Comparison of ENCODE assay signal across 24 cellular contexts in the genomic region with DNA sequence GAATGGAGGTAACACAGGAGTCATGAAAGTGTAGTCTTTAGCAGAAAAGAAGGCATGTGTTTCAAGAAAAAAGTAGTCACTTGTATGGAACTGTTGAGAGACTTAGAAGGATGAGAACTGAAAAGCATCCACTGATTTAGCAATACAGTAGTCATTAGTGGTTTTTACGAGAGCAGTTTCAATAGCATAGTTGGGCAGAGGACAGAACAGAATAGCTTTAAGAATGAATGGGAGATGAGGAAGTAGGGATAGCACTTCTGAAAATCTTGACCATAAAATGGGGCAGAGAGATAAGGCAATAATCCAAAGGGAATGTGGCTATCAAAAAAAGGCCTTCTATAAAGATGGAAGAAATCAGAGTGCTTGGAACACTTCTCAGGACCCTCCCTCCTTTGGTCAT.
DNase-seq lines count a peak whose midpoint lies in the region; ATAC-seq lines count a peak whose summit lies in the region.
"Had no signal": no experiment of that assay in that cellular context is flagged by ENCODE, and none has a peak within 500 bp of the region (broad histone marks: within the 10 kb centered on the region; RNA-seq: fewer than 3 reads in every experiment).

No MANE protein-coding gene starts in this region.

- no peak for ATAC-seq in central memory CD8-positive, alpha-beta T cell (replicated peaks; ENCODE audit: extremely low read depth, poor library complexity, severe bottlenecking)
- no peak for ATAC-seq in GM19467 (IDR thresholded peaks at IDR 0.05; ENCODE audit: unreplicated experiment)
- ATAC-seq: activated naive CD4-positive, alpha-beta T cell treated with anti-CD3 and anti-CD28 coated beads, Interleukin-2, amount 50 U/mL, for 72 hours; Panc1 had no signal

- DNase-seq in SIG-M5 treated with dmso at 0.1 percent for 504 hours (lab: John Stamatoyannopoulos, UW; ENCODE audit: unreplicated experiment): peak; percentile 67
- DNase-seq in SIG-M5 (lab: John Stamatoyannopoulos, UW): no peak
- DNase-seq in NOMO-1 treated with DMSO at 0.1 percent for 48 hours (lab: John Stamatoyannopoulos, UW; ENCODE audit: unreplicated experiment): peak; percentile 92
- DNase-seq in central memory CD8-positive, alpha-beta T cell (ENCODE audit: low spot score in 2 of 2): no peak
- no peak for DNase-seq in T-helper 2 cell treated with Interferon-gamma antibody and Interleukin-4, amounts not matched to agents 5 μg/mL and 100 μg/mL, for 36 hours (ENCODE audit: low spot score)
- no peak for DNase-seq in NCI-H2196 (lab: John Stamatoyannopoulos, UW; ENCODE audit: unreplicated experiment)
- no peak for DNase-seq in substantia nigra (lab: John Stamatoyannopoulos, UW)
- DNase-seq: activated CD4-positive, alpha-beta T cell treated with anti-CD3 and anti-CD28 coated beads, Interleukin-2, amount 50 U/mL, for 1 hour; DMS79; effector CD4-positive, alpha-beta T cell; erythroblast; GOT3; NCI-H187 treated with DMSO at 0.1 percent for 48 hours; NCI-H748 treated with DMSO at 0.1 percent for 48 hours; SJCRH30; stimulated activated CD4-positive, alpha-beta T cell treated with anti-CD3 and anti-CD28 coated beads, Interleukin-4, amount 100 ng/mL, for 1 hour; stimulated activated naive CD4-positive, alpha-beta T cell had no signal

- no peaks in the 10 kb centered on the region for H3K27me3 Mint-ChIP-seq in central memory CD8-positive, alpha-beta T cell
- no peaks in the 10 kb centered on the region for H3K27me3 Mint-ChIP-seq in T-helper 2 cell treated with Interferon-gamma antibody and Interleukin-4, amounts not matched to agents 5 μg/mL and 100 μg/mL, for 36 hours (ENCODE audit: low read depth)
- H3K27me3 Mint-ChIP-seq: B cell had no signal

- H3K9me3 Mint-ChIP-seq in central memory CD8-positive, alpha-beta T cell: no peaks in the 10 kb centered on the region
- no peaks in the 10 kb centered on the region for H3K9me3 Mint-ChIP-seq in T-helper 2 cell treated with Interferon-gamma antibody and Interleukin-4, amounts not matched to agents 5 μg/mL and 100 μg/mL, for 36 hours
- H3K9me3 Mint-ChIP-seq: activated naive CD4-positive, alpha-beta T cell treated with anti-CD3 and anti-CD28 coated beads, Interleukin-2, amount 50 U/mL, for 72 hours; T-helper 1 cell treated with Interleukin-12 subunit alpha and Interleukin-12 subunit beta and Interleukin-4 antibody, amounts not matched to agents 30 μg/mL and 1 μg/mL, for 36 hours had no signal

- H3K4me1 Mint-ChIP-seq in central memory CD8-positive, alpha-beta T cell: no peaks in the 10 kb centered on the region
- peaks cover 3% of the 10 kb centered on the region for H3K4me1 Mint-ChIP-seq in T-helper 2 cell treated with Interferon-gamma antibody and Interleukin-4, amounts not matched to agents 5 μg/mL and 100 μg/mL, for 36 hours (ENCODE audit: low read depth)
- H3K4me1 Mint-ChIP-seq: B cell had no signal

- H3K36me3 Mint-ChIP-seq in central memory CD8-positive, alpha-beta T cell (ENCODE audit: insufficient read depth): peaks cover 2% of the 10 kb centered on the region
- H3K36me3 Mint-ChIP-seq in T-helper 2 cell treated with Interferon-gamma antibody and Interleukin-4, amounts not matched to agents 5 μg/mL and 100 μg/mL, for 36 hours (ENCODE audit: low read depth): peaks cover 11% of the 10 kb centered on the region

- peak overlapping the region; percentile 14 for H3K27ac Mint-ChIP-seq in central memory CD8-positive, alpha-beta T cell (ENCODE audit: low read depth)
- no peak overlapping the region for H3K27ac Mint-ChIP-seq in T-helper 2 cell treated with Interferon-gamma antibody and Interleukin-4, amounts not matched to agents 5 μg/mL and 100 μg/mL, for 36 hours
- H3K27ac Mint-ChIP-seq: activated naive CD4-positive, alpha-beta T cell treated with anti-CD3 and anti-CD28 coated beads, Interleukin-2, amount 50 U/mL, for 72 hours; B cell; T-helper 1 cell treated with Interleukin-12 subunit alpha and Interleukin-12 subunit beta and Interleukin-4 antibody, amounts not matched to agents 30 μg/mL and 1 μg/mL, for 36 hours had no signal

- no peak overlapping the region for H3K4me3 Mint-ChIP-seq in central memory CD8-positive, alpha-beta T cell
- no peak overlapping the region for H3K4me3 Mint-ChIP-seq in T-helper 2 cell treated with Interferon-gamma antibody and Interleukin-4, amounts not matched to agents 5 μg/mL and 100 μg/mL, for 36 hours
- H3K4me3 Mint-ChIP-seq: B cell; T-helper 1 cell treated with Interleukin-12 subunit alpha and Interleukin-12 subunit beta and Interleukin-4 antibody, amounts not matched to agents 30 μg/mL and 1 μg/mL, for 36 hours had no signal

- no peak overlapping the region for H3K27ac ChIP-seq in substantia nigra (ENCODE audit: low read depth, low read length, poor library complexity, severe bottlenecking)
- H3K27ac ChIP-seq: 22Rv1, SJCRH30, skin epidermis had no signal

Comparison
In these comparisons a context has a peak if more than half of its experiments do, and no peak if none do; other contexts are left out.
1. DNase-seq: peak in SIG-M5 treated with dmso at 0.1 percent for 504 hours (single experiment) and NOMO-1 treated with DMSO at 0.1 percent for 48 hours (single experiment); none in SIG-M5 (single experiment), central memory CD8-positive, alpha-beta T cell (0 of 2), T-helper 2 cell treated with Interferon-gamma antibody and Interleukin-4, amounts not matched to agents 5 μg/mL and 100 μg/mL, for 36 hours (single experiment), NCI-H2196 (single experiment) and substantia nigra (0 of 49).